Comparison of ENCODE assay signal across 9 cellular contexts in genomic region chr6:157561037-157561790, GRCh38.
A peak's percentile ranks its signal among the peaks of the same experiment; 100 is the strongest.
DNase-seq lines count a peak whose midpoint lies in the region; ATAC-seq lines count a peak whose summit lies in the region.
"Had no signal": no experiment of that assay in that cellular context is flagged by ENCODE, and none has a peak within 500 bp of the region (broad histone marks: within the 10 kb centered on the region; RNA-seq: fewer than 3 reads in every experiment).

No MANE protein-coding gene starts in this region.

- no peak overlapping the region for H3K4me3 Mint-ChIP-seq in activated CD4-positive, alpha-beta T cell treated with anti-CD3 and anti-CD28 coated beads for 36 hours

- no peak overlapping the region for H3K27ac Mint-ChIP-seq in activated CD4-positive, alpha-beta T cell treated with anti-CD3 and anti-CD28 coated beads for 36 hours

- no peaks in the 10 kb centered on the region for H3K9me3 ChIP-seq in BLaER1

- no peak overlapping the region for H3K4me3 ChIP-seq in BLaER1

- DNase-seq in NCI-H2196 treated with DMSO at 0.1 percent for 48 hours (lab: John Stamatoyannopoulos, UW; ENCODE audit: unreplicated experiment) (peak; percentile 12), NCI-H226 (no peak), KG1 (lab: John Stamatoyannopoulos, UW) (no peak), superior temporal gyrus (ENCODE audit: extremely low spot score) (no peak)
- no peak for DNase-seq in activated CD4-positive, alpha-beta T cell treated with anti-CD3 and anti-CD28 coated beads for 36 hours

- no peaks in the 10 kb centered on the region for H4K20me1 ChIP-seq in BLaER1

- H3K4me1 Mint-ChIP-seq in activated CD4-positive, alpha-beta T cell treated with anti-CD3 and anti-CD28 coated beads for 36 hours = peaks cover 23% of the 10 kb centered on the region

- intact Hi-C loops in activated CD4-positive, alpha-beta T cell treated with anti-CD3 and anti-CD28 coated beads for 36 hours (cut with DNase I, micrococcal nuclease) = no loop called here

- no peak overlapping the region for H3K27ac ChIP-seq in BLaER1

- peaks cover 52% of the 10 kb centered on the region for H3K4me1 ChIP-seq in BLaER1

- POLR2A ChIA-PET in activated CD4-positive, alpha-beta T cell treated with anti-CD3 and anti-CD28 coated beads for 36 hours (lab: Charles Lee) = no interaction called here

- peak overlapping the region; percentile 17; the same call in 1 of the 2 replicates for H3K4me2 ChIP-seq in BLaER1

- CTCF ChIA-PET in activated CD4-positive, alpha-beta T cell treated with anti-CD3 and anti-CD28 coated beads for 36 hours (lab: Charles Lee) = interaction anchor here (0.6 kb wide), 1 partner anchor 44 kb away, joined by 3 read pairs; no protein-coding TSS in a partner anchor

- H3K27me3 ChIP-seq in BLaER1 = no peaks in the 10 kb centered on the region

- no peaks in the 10 kb centered on the region for H3K36me3 ChIP-seq in BLaER1

- H3K36me3 Mint-ChIP-seq in activated CD4-positive, alpha-beta T cell treated with anti-CD3 and anti-CD28 coated beads for 36 hours (ENCODE audit: low read depth) = no peaks in the 10 kb centered on the region

- ATAC-seq in GM19043 (IDR thresholded peaks at IDR 0.05; ENCODE audit: low read depth, unreplicated experiment) (peak; percentile 23), HG03039 (IDR thresholded peaks at IDR 0.05; ENCODE audit: unreplicated experiment) (peak; percentile 15)
- no peak for ATAC-seq in activated CD4-positive, alpha-beta T cell treated with anti-CD3 and anti-CD28 coated beads for 36 hours

- no peak overlapping the region for H3K9ac ChIP-seq in BLaER1

- no peaks in the 10 kb centered on the region for H3K27me3 Mint-ChIP-seq in activated CD4-positive, alpha-beta T cell treated with anti-CD3 and anti-CD28 coated beads for 36 hours

- no peaks in the 10 kb centered on the region for H3K9me3 Mint-ChIP-seq in activated CD4-positive, alpha-beta T cell treated with anti-CD3 and anti-CD28 coated beads for 36 hours (ENCODE audit: low read depth)
- H3K9me3 Mint-ChIP-seq: T-helper 1 cell treated with Interleukin-12 subunit alpha and Interleukin-12 subunit beta and Interleukin-4 antibody, amounts not matched to agents 30 μg/mL and 1 μg/mL, for 36 hours had no signal
